In genomic region chr6:88378639-88379038, GRCh38 we compare ENCODE assay signal across 21 cellular contexts.
"Had no signal": no experiment of that assay in that cellular context is flagged by ENCODE, and none has a peak within 500 bp of the region (broad histone marks: within the 10 kb centered on the region; RNA-seq: fewer than 3 reads in every experiment).

No MANE protein-coding gene starts in this region.

- H3K4me1 ChIP-seq: breast epithelium had no signal

- H3K27ac ChIP-seq: esophagus muscularis mucosa, upper lobe of right lung had no signal

- DNase-seq: activated CD4-positive, alpha-beta T cell treated with anti-CD3 and anti-CD28 coated beads, Interleukin-2, amount 50 U/mL, for 4 hours; activated CD8-positive, alpha-beta memory T cell treated with anti-CD3 and anti-CD28 coated beads for 24 hours; activated CD8-positive, alpha-beta memory T cell treated with anti-CD3 and anti-CD28 coated beads, Interleukin-2, amount 50 U/mL, for 48 hours; activated naive CD4-positive, alpha-beta T cell; activated naive CD8-positive, alpha-beta T cell treated with anti-CD3 and anti-CD28 coated beads for 36 hours; activated T-cell treated with anti-CD3 and anti-CD28 coated beads, Interleukin-2, amount 50 U/mL, for 4 hours; hippocampal formation; islet precursor cell; left colon; mesenchymal stem cell; mucosa of descending colon; nephron progenitor cell; stimulated activated CD4-positive, alpha-beta T cell treated with anti-CD3 and anti-CD28 coated beads, Interleukin-4, amount 100 ng/mL, for 24 hours; stimulated activated naive CD4-positive, alpha-beta T cell treated with Interleukin-2 at 50 U/mL for 16 hours; upper lobe of right lung had no signal

- ATAC-seq: activated T-cell treated with anti-CD3 and anti-CD28 coated beads, Interleukin-2, amount 50 U/mL, for 4 hours; left colon; mucosa of descending colon; upper lobe of right lung; WTC11 had no signal

- H3K27me3 ChIP-seq: breast epithelium, esophagus muscularis mucosa, upper lobe of right lung had no signal

- H3K36me3 ChIP-seq: breast epithelium, esophagus muscularis mucosa, upper lobe of right lung had no signal

- FAIRE-seq: astrocyte, colon, frontal cortex had no signal

- H3K9me3 ChIP-seq: breast epithelium, esophagus muscularis mucosa, mucosa of descending colon, upper lobe of right lung had no signal

- H3K4me3 ChIP-seq: breast epithelium, esophagus muscularis mucosa, mucosa of descending colon, upper lobe of right lung had no signal
